Comparison of ENCODE assay signal across 38 cellular contexts in genomic region chr9:73061131-73061530, GRCh38.
"Had no signal": no experiment of that assay in that cellular context is flagged by ENCODE, and none has a peak within 500 bp of the region (broad histone marks: within the 10 kb centered on the region; RNA-seq: fewer than 3 reads in every experiment).

No MANE protein-coding gene starts in this region.

- H3K36me3 Mint-ChIP-seq: activated naive CD4-positive, alpha-beta T cell treated with anti-CD3 and anti-CD28 coated beads, Interleukin-2, amount 50 U/mL, for 24 hours; activated naive CD8-positive, alpha-beta T cell treated with anti-CD3 and anti-CD28 coated beads, Interleukin-2, amount 10 ng/mL, durations not matched to agents 7 days and 5 days; brain; T-cell had no signal

- H3K27me3 Mint-ChIP-seq: activated B cell treated with CpG ODN at 0.5 μM for 24 hours had no signal

- H3K4me3 Mint-ChIP-seq: activated B cell treated with CpG ODN at 0.5 μM for 24 hours; activated CD4-positive, alpha-beta T cell treated with anti-CD3 and anti-CD28 coated beads, Interleukin-2, amount 10 ng/mL, durations not matched to agents 24 days and 14 days; activated CD8-positive, alpha-beta T cell treated with anti-CD3 and anti-CD28 coated beads for 36 hours; activated naive CD4-positive, alpha-beta T cell treated with anti-CD3 and anti-CD28 coated beads, Interleukin-2, amount 50 U/mL, for 24 hours; activated naive CD8-positive, alpha-beta T cell treated with anti-CD3 and anti-CD28 coated beads, Interleukin-2, amount 10 ng/mL, durations not matched to agents 7 days and 5 days; activated T-cell treated with anti-CD3 and anti-CD28 coated beads, Interleukin-2, amount 50 U/mL, for 72 hours; brain; T-cell; T-helper 17 cell had no signal

- H3K27ac Mint-ChIP-seq: activated B cell treated with CpG ODN at 0.5 μM for 24 hours; activated CD4-positive, alpha-beta T cell treated with anti-CD3 and anti-CD28 coated beads, Interleukin-2, amount 10 ng/mL, durations not matched to agents 24 days and 14 days; activated CD8-positive, alpha-beta T cell treated with anti-CD3 and anti-CD28 coated beads for 36 hours; activated naive CD4-positive, alpha-beta T cell treated with anti-CD3 and anti-CD28 coated beads, Interleukin-2, amount 50 U/mL, for 24 hours; activated naive CD8-positive, alpha-beta T cell treated with anti-CD3 and anti-CD28 coated beads, Interleukin-2, amount 10 ng/mL, durations not matched to agents 7 days and 5 days; activated T-cell treated with anti-CD3 and anti-CD28 coated beads, Interleukin-2, amount 50 U/mL, for 72 hours; activated T-helper 2 cell treated with anti-CD3 and anti-CD28 coated beads, Interferon-gamma antibody, Interleukin-2, Interleukin-4, amounts not matched to agents 10 μg/mL and 5 μg/mL and 100 μg/mL, durations not matched to agents 14 hours and 24 hours and 36 hours; brain; T-cell; T-helper 17 cell had no signal

- H3K4me1 ChIP-seq: Peyer's patch had no signal

- H3K9me3 ChIP-seq: MG63, Peyer's patch, SJSA1 had no signal

- ATAC-seq: activated CD8-positive, alpha-beta T cell treated with anti-CD3 and anti-CD28 coated beads for 36 hours; activated T-cell treated with anti-CD3 and anti-CD28 coated beads, Interleukin-2, amount 50 U/mL, for 72 hours; PC-3; SK-N-SH treated with all-trans-retinoic acid at 6 μM for 48 hours; T-cell; T-helper 17 cell had no signal

- H3K27me3 ChIP-seq: MG63, Peyer's patch, SJSA1 had no signal

- H3K4me1 Mint-ChIP-seq: activated B cell treated with CpG ODN at 0.5 μM for 24 hours; activated CD4-positive, alpha-beta T cell treated with anti-CD3 and anti-CD28 coated beads, Interleukin-2, amount 10 ng/mL, durations not matched to agents 24 days and 14 days; activated naive CD4-positive, alpha-beta T cell treated with anti-CD3 and anti-CD28 coated beads, Interleukin-2, amount 50 U/mL, for 24 hours; activated naive CD8-positive, alpha-beta T cell treated with anti-CD3 and anti-CD28 coated beads, Interleukin-2, amount 10 ng/mL, durations not matched to agents 7 days and 5 days; T-cell had no signal

- DNase-seq: activated B cell treated with CpG ODN at 0.5 μM for 24 hours; activated CD4-positive, alpha-beta T cell treated with anti-CD3 and anti-CD28 coated beads, Interleukin-2, amount 10 ng/mL, durations not matched to agents 24 days and 14 days; activated CD4-positive, alpha-beta T cell treated with anti-CD3 and anti-CD28 coated beads, Interleukin-2, amount 50 U/mL, for 4 hours; activated CD8-positive, alpha-beta T cell treated with anti-CD3 and anti-CD28 coated beads for 36 hours; activated gamma-delta T cell; activated naive CD4-positive, alpha-beta T cell treated with Interleukin-2 at 50 U/mL for 16 hours; activated naive CD8-positive, alpha-beta T cell treated with anti-CD3 and anti-CD28 coated beads, Interleukin-2, amount 10 ng/mL, durations not matched to agents 7 days and 5 days; activated T-cell treated with anti-CD3 and anti-CD28 coated beads, Interleukin-2, amount 50 U/mL, for 1 hour; activated T-cell treated with anti-CD3 and anti-CD28 coated beads, Interleukin-2, amount 50 U/mL, for 72 hours; amygdala; caudate nucleus; cerebellar nuclear complex; Kasumi-1; MG63; NCI-H1048; NCI-H1105 treated with DMSO at 0.1 percent for 48 hours; NCI-H1436; NCI-H1694; NCI-H1930; NCI-H2081 treated with DMSO at 0.1 percent for 48 hours; NCI-H2171; NCI-H510A; NCI-H526; NCI-H748 treated with DMSO at 0.1 percent for 48 hours; NK-92 treated with Interleukin-12 subunit alpha and Interleukin-12 subunit beta, amount 100 ng/mL, for 24 hours; PC-3; Peyer's patch; RPMI8226; SHP77 treated with DMSO at 0.1 percent for 48 hours; T-cell; T-helper 17 cell had no signal

- H3K27ac ChIP-seq: Peyer's patch, SJSA1, VCaP had no signal

- FAIRE-seq: astrocyte had no signal

- H3K4me3 ChIP-seq: MG63, Peyer's patch, SJSA1 had no signal

- H3K9me3 Mint-ChIP-seq: activated B cell treated with CpG ODN at 0.5 μM for 24 hours; activated CD4-positive, alpha-beta T cell treated with anti-CD3 and anti-CD28 coated beads, Interleukin-2, amount 10 ng/mL, durations not matched to agents 24 days and 14 days; activated CD8-positive, alpha-beta T cell treated with anti-CD3 and anti-CD28 coated beads for 36 hours; activated naive CD4-positive, alpha-beta T cell treated with anti-CD3 and anti-CD28 coated beads, Interleukin-2, amount 50 U/mL, for 24 hours; activated naive CD8-positive, alpha-beta T cell treated with anti-CD3 and anti-CD28 coated beads, Interleukin-2, amount 10 ng/mL, durations not matched to agents 7 days and 5 days; activated T-cell treated with anti-CD3 and anti-CD28 coated beads, Interleukin-2, amount 50 U/mL, for 72 hours; activated T-helper 2 cell treated with anti-CD3 and anti-CD28 coated beads, Interferon-gamma antibody, Interleukin-2, Interleukin-4, amounts not matched to agents 10 μg/mL and 5 μg/mL and 100 μg/mL, durations not matched to agents 14 hours and 24 hours and 36 hours; brain; T-cell had no signal

- H3K36me3 ChIP-seq: MG63, Peyer's patch, SJSA1 had no signal
